ENCODE assay signal across 30 cellular contexts in the genomic region with DNA sequence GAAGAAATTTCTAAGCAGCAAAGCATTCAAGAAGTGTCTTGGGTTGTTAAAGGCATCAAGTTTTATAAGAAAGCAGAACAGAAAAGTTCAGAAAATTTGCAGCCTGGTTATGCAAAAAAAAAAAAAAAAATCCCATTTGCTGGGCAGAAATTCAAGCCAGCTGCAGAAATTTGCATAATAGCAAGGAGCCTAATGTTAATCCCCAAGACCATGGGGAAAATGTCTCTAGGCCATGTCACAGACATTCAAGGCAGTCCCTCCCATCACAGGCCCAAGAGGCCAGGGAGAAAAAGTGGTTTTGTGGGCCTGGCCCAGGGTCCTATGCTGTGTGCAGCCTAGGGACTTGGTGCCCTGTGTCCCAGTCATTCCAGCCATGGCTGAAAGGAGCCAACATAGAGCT.
"Had no signal": no experiment of that assay in that cellular context is flagged by ENCODE, and none has a peak within 500 bp of the region (broad histone marks: within the 10 kb centered on the region; RNA-seq: fewer than 3 reads in every experiment).

No MANE protein-coding gene starts in this region.

- DNase-seq: activated CD4-positive, alpha-beta T cell treated with anti-CD3 and anti-CD28 coated beads, Interleukin-2, amount 10 ng/mL, durations not matched to agents 24 days and 14 days; activated CD4-positive, alpha-beta T cell treated with anti-CD3 and anti-CD28 coated beads, Interleukin-2, amount 50 U/mL, for 4 hours; activated CD8-positive, alpha-beta T cell treated with anti-CD3 and anti-CD28 coated beads, Interleukin-2, amount 10 ng/mL, durations not matched to agents 7 days and 5 days; activated gamma-delta T cell treated with Interleukin-2 at 50 U/mL for 16 hours; activated naive CD4-positive, alpha-beta T cell treated with anti-CD3 and anti-CD28 coated beads for 36 hours; activated T-cell treated with anti-CD3 and anti-CD28 coated beads for 4 hours; activated T-cell treated with anti-CD3 and anti-CD28 coated beads, Interleukin-2, amount 50 U/mL, for 4 hours; adrenal gland; body of pancreas; KG1; MM.1S; NCI-H1105 treated with DMSO at 0.1 percent for 48 hours; NCI-H1436; NCI-H1694; NCI-H1930; NCI-H2081 treated with DMSO at 0.1 percent for 48 hours; NCI-H226; NCI-H524 treated with DMSO at 0.1 percent for 48 hours; PC-3; SIG-M5; T-cell; T-helper 17 cell; T-helper 9 cell; WERI-Rb-1 had no signal

- H3K9me3 Mint-ChIP-seq: activated naive CD4-positive, alpha-beta T cell treated with anti-CD3 and anti-CD28 coated beads for 36 hours; activated T-cell treated with anti-CD3 and anti-CD28 coated beads, Interleukin-2, amount 50 U/mL, for 4 hours; T-cell had no signal

- H3K4me1 ChIP-seq: adrenal gland, body of pancreas, breast epithelium had no signal

- H3K36me3 Mint-ChIP-seq: activated naive CD4-positive, alpha-beta T cell treated with anti-CD3 and anti-CD28 coated beads, Interleukin-2, amount 50 U/mL, for 72 hours had no signal

- H3K36me3 ChIP-seq: adrenal gland, breast epithelium, WERI-Rb-1 had no signal

- H3K4me3 ChIP-seq: adrenal gland, body of pancreas, breast epithelium had no signal

- H3K9me3 ChIP-seq: adrenal gland, body of pancreas, breast epithelium had no signal

- H3K27ac ChIP-seq: adrenal gland, body of pancreas, breast epithelium, RWPE1, WERI-Rb-1 had no signal

- H3K27me3 Mint-ChIP-seq: activated CD4-positive, alpha-beta T cell treated with anti-CD3 and anti-CD28 coated beads, Interleukin-2, amount 10 ng/mL, durations not matched to agents 24 days and 14 days; T-cell; T-helper 17 cell had no signal

- H3K4me1 Mint-ChIP-seq: T-helper 17 cell had no signal

- H3K4me3 Mint-ChIP-seq: activated CD4-positive, alpha-beta T cell treated with anti-CD3 and anti-CD28 coated beads, Interleukin-2, amount 10 ng/mL, durations not matched to agents 24 days and 14 days; activated CD8-positive, alpha-beta T cell treated with anti-CD3 and anti-CD28 coated beads, Interleukin-2, amount 10 ng/mL, durations not matched to agents 7 days and 5 days; activated naive CD4-positive, alpha-beta T cell treated with anti-CD3 and anti-CD28 coated beads for 36 hours; activated T-cell treated with anti-CD3 and anti-CD28 coated beads, Interleukin-2, amount 50 U/mL, for 4 hours; activated T-helper 1 cell treated with anti-CD3 and anti-CD28 coated beads, Interleukin-12 subunit alpha, Interleukin-12 subunit beta, Interleukin-2, Interleukin-4 antibody, amounts not matched to agents 30 ng/mL and 10 ng/mL and 1 ng/mL, durations not matched to agents 14 hours and 24 hours and 36 hours; T-cell; T-helper 17 cell had no signal

- H3K27me3 ChIP-seq: adrenal gland, body of pancreas, breast epithelium had no signal

- H3K27ac Mint-ChIP-seq: activated CD4-positive, alpha-beta T cell treated with anti-CD3 and anti-CD28 coated beads, Interleukin-2, amount 10 ng/mL, durations not matched to agents 24 days and 14 days; activated CD8-positive, alpha-beta T cell treated with anti-CD3 and anti-CD28 coated beads, Interleukin-2, amount 10 ng/mL, durations not matched to agents 7 days and 5 days; activated naive CD4-positive, alpha-beta T cell treated with anti-CD3 and anti-CD28 coated beads for 36 hours; activated naive CD4-positive, alpha-beta T cell treated with anti-CD3 and anti-CD28 coated beads, Interleukin-2, amount 50 U/mL, for 72 hours; activated T-helper 1 cell treated with anti-CD3 and anti-CD28 coated beads, Interleukin-12 subunit alpha, Interleukin-12 subunit beta, Interleukin-2, Interleukin-4 antibody, amounts not matched to agents 30 ng/mL and 10 ng/mL and 1 ng/mL, durations not matched to agents 14 hours and 24 hours and 36 hours; T-cell; T-helper 17 cell had no signal

- ATAC-seq: activated CD8-positive, alpha-beta T cell treated with anti-CD3 and anti-CD28 coated beads, Interleukin-2, amount 10 ng/mL, durations not matched to agents 7 days and 5 days; activated naive CD4-positive, alpha-beta T cell treated with anti-CD3 and anti-CD28 coated beads, Interleukin-2, amount 50 U/mL, for 72 hours; activated T-cell treated with anti-CD3 and anti-CD28 coated beads, Interleukin-2, amount 50 U/mL, for 4 hours; body of pancreas; PC-3; Right ventricle myocardium inferior; SK-N-SH treated with all-trans-retinoic acid at 6 μM for 48 hours; T-cell; T-helper 17 cell had no signal
